12 cellular contexts compared by ENCODE assay signal in the genomic region with DNA sequence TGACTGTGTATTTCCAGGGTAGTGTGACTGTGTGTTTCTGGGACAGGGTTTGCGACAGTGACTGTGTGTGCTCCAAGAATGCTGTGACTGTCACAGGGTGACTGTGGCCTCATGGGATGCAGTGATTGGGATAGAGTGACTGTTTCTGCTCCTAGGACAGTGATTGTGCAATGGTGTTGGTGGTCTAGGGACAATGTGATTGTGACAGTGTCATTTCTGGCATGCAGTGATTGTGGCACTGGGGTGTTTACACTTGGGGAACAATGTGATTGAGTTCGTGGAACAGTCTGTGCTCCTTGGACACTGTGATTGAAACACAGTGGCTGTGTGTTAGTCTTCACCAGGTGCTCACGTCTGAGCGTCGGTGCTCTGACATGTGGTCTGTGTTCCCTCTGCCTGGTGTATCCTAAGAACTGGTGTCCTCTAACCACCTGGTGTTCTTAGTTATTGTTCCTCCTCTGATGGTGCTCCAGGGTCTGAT. TPM values are rescaled to one million over a fixed set of nuclear protein-coding genes. Genes with fewer than 3 reads are reported as not detected.
DNase-seq lines count a peak whose midpoint lies in the region; ATAC-seq and TF ChIP-seq lines count a peak whose summit lies in the region.
"Had no signal": no experiment of that assay in that cellular context is flagged by ENCODE, and none has a peak within 500 bp of the region (broad histone marks: within the 10 kb centered on the region; RNA-seq: fewer than 3 reads in every experiment).

No MANE protein-coding gene starts in this region.

- H3K4me3 Mint-ChIP-seq in activated CD4-positive, alpha-beta T cell treated with anti-CD3 and anti-CD28 coated beads, Interleukin-2, amount 10 ng/mL, durations not matched to agents 7 days and 5 days: peak overlapping the region; percentile 77
- peak overlapping the region; percentile 89 for H3K4me3 Mint-ChIP-seq in activated naive CD8-positive, alpha-beta T cell treated with anti-CD3 and anti-CD28 coated beads, Interleukin-2, amount 10 ng/mL, durations not matched to agents 7 days and 5 days

- peaks cover 77% of the 10 kb centered on the region for H3K4me1 Mint-ChIP-seq in activated CD4-positive, alpha-beta T cell treated with anti-CD3 and anti-CD28 coated beads, Interleukin-2, amount 10 ng/mL, durations not matched to agents 7 days and 5 days
- peaks cover 65% of the 10 kb centered on the region for H3K4me1 Mint-ChIP-seq in activated naive CD8-positive, alpha-beta T cell treated with anti-CD3 and anti-CD28 coated beads, Interleukin-2, amount 10 ng/mL, durations not matched to agents 7 days and 5 days

- H3K4me2 ChIP-seq in KMS-11 (peak overlapping the region; percentile 92), osteoblast (ENCODE audit: insufficient read depth, low read length) (no peak overlapping the region)

- H3K4me3 ChIP-seq in KMS-11 (IDR thresholded peaks at IDR 0.05; ENCODE audit: insufficient read depth, low read depth, low read length) (no peak overlapping the region), osteoblast (ENCODE audit: insufficient read depth, low read length) (no peak overlapping the region)

- no peaks in the 10 kb centered on the region for H3K36me3 ChIP-seq in KMS-11 (ENCODE audit: insufficient read depth)
- H3K36me3 ChIP-seq in osteoblast (ENCODE audit: insufficient read depth, low read length): no peaks in the 10 kb centered on the region
- H3K36me3 ChIP-seq: neutrophil had no signal

- ATAC-seq in activated naive CD8-positive, alpha-beta T cell treated with anti-CD3 and anti-CD28 coated beads, Interleukin-2, amount 10 ng/mL, durations not matched to agents 7 days and 5 days (ENCODE audit: low read depth): no peak

- H3K4me1 ChIP-seq in KMS-11 (ENCODE audit: low read depth, poor library complexity, severe bottlenecking) (peaks cover 62% of the 10 kb centered on the region), osteoblast (ENCODE audit: insufficient read depth, low read length) (peaks cover 33% of the 10 kb centered on the region)

- no peaks in the 10 kb centered on the region for H3K9me3 ChIP-seq in osteoblast (ENCODE audit: low read depth, low read length)
- H3K9me3 ChIP-seq: neutrophil had no signal

- TF ChIP-seq CTCF in KMS-11 (conservative IDR thresholded peaks at IDR 0.05; ENCODE audit: low read depth, low read length) (no peak), osteoblast (IDR thresholded peaks at IDR 0.05; ENCODE audit: extremely low read depth, low read depth, low read length) (no peak)

- POLR2A ChIA-PET in activated CD4-positive, alpha-beta T cell treated with anti-CD3 and anti-CD28 coated beads, Interleukin-2, amount 10 ng/mL, durations not matched to agents 7 days and 5 days (lab: Charles Lee): no interaction called here
- POLR2A ChIA-PET in activated naive CD8-positive, alpha-beta T cell treated with anti-CD3 and anti-CD28 coated beads, Interleukin-2, amount 10 ng/mL, durations not matched to agents 7 days and 5 days (lab: Charles Lee): interaction anchor here (0.7 to 7.0 kb wide), 4 partner anchors 10 to 81 kb away, joined by 3 to 199 read pairs (median 10); a partner anchor contains a TSS

- no peak overlapping the region; the same call in 1 of the 2 replicates for H3K9ac ChIP-seq in KMS-11

- H3K27me3 ChIP-seq in KMS-11 (ENCODE audit: insufficient read depth, low read depth) (no peaks in the 10 kb centered on the region; the same call in 1 of the 2 replicates), osteoblast (ENCODE audit: insufficient read depth, low read length) (peaks cover 60% of the 10 kb centered on the region)

- H2AFZ ChIP-seq in KMS-11 (ENCODE audit: low read depth) (no peak overlapping the region), osteoblast (ENCODE audit: low read length) (no peak overlapping the region)

- H3K27ac Mint-ChIP-seq in activated CD4-positive, alpha-beta T cell treated with anti-CD3 and anti-CD28 coated beads, Interleukin-2, amount 10 ng/mL, durations not matched to agents 7 days and 5 days: peak overlapping the region; percentile 52
- peak overlapping the region; percentile 79 for H3K27ac Mint-ChIP-seq in activated naive CD8-positive, alpha-beta T cell treated with anti-CD3 and anti-CD28 coated beads, Interleukin-2, amount 10 ng/mL, durations not matched to agents 7 days and 5 days

- H4K20me1 ChIP-seq in KMS-11 (ENCODE audit: insufficient read depth) (no peaks in the 10 kb centered on the region), osteoblast (ENCODE audit: insufficient read depth, low read length) (peaks cover 8% of the 10 kb centered on the region)

- no peaks in the 10 kb centered on the region for H3K9me3 Mint-ChIP-seq in activated CD4-positive, alpha-beta T cell treated with anti-CD3 and anti-CD28 coated beads, Interleukin-2, amount 10 ng/mL, durations not matched to agents 7 days and 5 days
- H3K9me3 Mint-ChIP-seq in activated naive CD8-positive, alpha-beta T cell treated with anti-CD3 and anti-CD28 coated beads, Interleukin-2, amount 10 ng/mL, durations not matched to agents 7 days and 5 days: no peaks in the 10 kb centered on the region

- CTCF ChIA-PET in activated CD4-positive, alpha-beta T cell treated with anti-CD3 and anti-CD28 coated beads, Interleukin-2, amount 10 ng/mL, durations not matched to agents 7 days and 5 days (lab: Charles Lee): interaction anchor here (0.5 to 27.9 kb wide), 11 partner anchors 8 to 280 kb away, joined by 3 to 612 read pairs (median 4); a partner anchor contains a TSS

- no peak for DNase-seq in activated CD4-positive, alpha-beta T cell treated with anti-CD3 and anti-CD28 coated beads, Interleukin-2, amount 10 ng/mL, durations not matched to agents 7 days and 5 days
- DNase-seq in activated CD4-positive, alpha-beta T cell treated with anti-CD3 and anti-CD28 coated beads for 1 hour: no peak
- DNase-seq in activated naive CD8-positive, alpha-beta T cell treated with anti-CD3 and anti-CD28 coated beads, Interleukin-2, amount 10 ng/mL, durations not matched to agents 7 days and 5 days: no peak
- DNase-seq in osteoblast (ENCODE audit: insufficient read length, low spot score, missing footprints): peak; percentile 72
- DNase-seq in NCI-H1105 treated with DMSO at 0.1 percent for 48 hours (lab: John Stamatoyannopoulos, UW): no peak
- no peak for DNase-seq in NCI-H187 treated with DMSO at 0.1 percent for 48 hours (lab: John Stamatoyannopoulos, UW)
- no peak for DNase-seq in effector CD4-positive, alpha-beta T cell
- DNase-seq: erythroblast; NCI-H2029; stimulated activated CD4-positive, alpha-beta T cell treated with anti-CD3 and anti-CD28 coated beads, Interleukin-1b, Interleukin-23, amount 100 ng/mL, for 48 hours had no signal

- peaks cover 54% of the 10 kb centered on the region for H3K27me3 Mint-ChIP-seq in activated CD4-positive, alpha-beta T cell treated with anti-CD3 and anti-CD28 coated beads, Interleukin-2, amount 10 ng/mL, durations not matched to agents 7 days and 5 days
- peaks cover 13% of the 10 kb centered on the region for H3K27me3 Mint-ChIP-seq in activated naive CD8-positive, alpha-beta T cell treated with anti-CD3 and anti-CD28 coated beads, Interleukin-2, amount 10 ng/mL, durations not matched to agents 7 days and 5 days

- H3K27ac ChIP-seq in KMS-11 (no peak overlapping the region), osteoblast (ENCODE audit: low read depth, low read length) (no peak overlapping the region)
- H3K27ac ChIP-seq: neutrophil had no signal

- peaks cover 27% of the 10 kb centered on the region; the same call in 1 of the 2 replicates for H3K79me2 ChIP-seq in KMS-11 (ENCODE audit: insufficient read depth, low read depth)
- H3K79me2 ChIP-seq in osteoblast (ENCODE audit: insufficient read depth, low read length): no peaks in the 10 kb centered on the region

- H3K36me3 Mint-ChIP-seq in activated CD4-positive, alpha-beta T cell treated with anti-CD3 and anti-CD28 coated beads, Interleukin-2, amount 10 ng/mL, durations not matched to agents 7 days and 5 days (ENCODE audit: low read depth): no peaks in the 10 kb centered on the region
- peaks cover 5% of the 10 kb centered on the region for H3K36me3 Mint-ChIP-seq in activated naive CD8-positive, alpha-beta T cell treated with anti-CD3 and anti-CD28 coated beads, Interleukin-2, amount 10 ng/mL, durations not matched to agents 7 days and 5 days

RNA-seq across cellular contexts. Expression of a gene that starts 1.7 kb away (rescaled TPM):
- total RNA-seq in activated CD4-positive, alpha-beta T cell treated with anti-CD3 and anti-CD28 coated beads, Interleukin-2, amount 10 ng/mL, durations not matched to agents 7 days and 5 days: 10 to 100 TPM; 12.7 to 14.3 TPM
- 10 to 100 TPM; 28.2 to 29.2 TPM for total RNA-seq in activated naive CD8-positive, alpha-beta T cell treated with anti-CD3 and anti-CD28 coated beads, Interleukin-2, amount 10 ng/mL, durations not matched to agents 7 days and 5 days
- 5.1 and 8.3 TPM in 2 replicates for total RNA-seq in osteoblast

RNA-seq across cellular contexts. Expression of a gene that starts 18.7 kb away (rescaled TPM):
- total RNA-seq in activated CD4-positive, alpha-beta T cell treated with anti-CD3 and anti-CD28 coated beads, Interleukin-2, amount 10 ng/mL, durations not matched to agents 7 days and 5 days: 100 to 1,000 TPM; 200 to 205 TPM
- 100 to 1,000 TPM; 242 to 248 TPM for total RNA-seq in activated naive CD8-positive, alpha-beta T cell treated with anti-CD3 and anti-CD28 coated beads, Interleukin-2, amount 10 ng/mL, durations not matched to agents 7 days and 5 days
- total RNA-seq in osteoblast: 131 and 154 TPM in 2 replicates

RNA-seq across cellular contexts. Expression of a gene that starts 41.6 kb away (rescaled TPM):
- 100 to 1,000 TPM; 251 to 263 TPM for total RNA-seq in activated CD4-positive, alpha-beta T cell treated with anti-CD3 and anti-CD28 coated beads, Interleukin-2, amount 10 ng/mL, durations not matched to agents 7 days and 5 days
- 100 to 1,000 TPM; 277 to 290 TPM for total RNA-seq in activated naive CD8-positive, alpha-beta T cell treated with anti-CD3 and anti-CD28 coated beads, Interleukin-2, amount 10 ng/mL, durations not matched to agents 7 days and 5 days
- 52.5 and 72.7 TPM in 2 replicates for total RNA-seq in osteoblast
